11 cellular contexts compared by ENCODE assay signal in the genomic region with DNA sequence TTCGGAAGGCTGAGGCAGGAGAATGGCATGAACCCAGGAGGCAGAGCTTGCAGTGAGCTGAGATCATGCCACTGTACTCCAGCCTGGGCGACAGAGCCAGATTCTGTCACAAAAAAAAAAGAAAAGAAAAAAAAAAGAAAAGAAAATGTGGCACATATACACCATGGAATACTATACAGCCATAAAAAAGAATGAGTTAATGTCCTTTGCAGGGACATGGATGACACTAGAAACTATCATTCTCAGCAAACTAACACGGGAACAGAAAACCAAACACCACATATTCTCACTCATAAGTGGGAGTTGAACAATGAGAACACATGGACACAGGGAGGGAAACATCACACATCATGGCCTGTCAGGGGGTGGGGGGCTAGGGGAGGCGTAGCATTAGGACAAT. TPM values are rescaled to one million over a fixed set of nuclear protein-coding genes. Genes with fewer than 3 reads are reported as not detected.
"Had no signal": no experiment of that assay in that cellular context is flagged by ENCODE, and none has a peak within 500 bp of the region (broad histone marks: within the 10 kb centered on the region; RNA-seq: fewer than 3 reads in every experiment).

No MANE protein-coding gene starts in this region.

RNA-seq across cellular contexts. Expression of a gene that starts 20.0 kb away (rescaled TPM):
- total RNA-seq: Right ventricle myocardium inferior, RPMI7951, SK-MEL-5 had no signal

RNA-seq across cellular contexts. Expression of a gene that starts 39.0 kb away (rescaled TPM):
- total RNA-seq: OCI-LY7, PC-3, PC-9, Right ventricle myocardium inferior, Right ventricle myocardium superior, RPMI7951, SJCRH30, SJSA1, SK-MEL-5 had no signal
- polyA plus RNA-seq: SK-N-SH had no signal

RNA-seq across cellular contexts. Expression of a gene that starts 43.2 kb away (rescaled TPM):
- total RNA-seq: OCI-LY7, PC-3, PC-9, Peyer's patch, Right ventricle myocardium inferior, Right ventricle myocardium superior, RPMI7951, SJCRH30, SJSA1, SK-MEL-5 had no signal
- polyA plus RNA-seq: SK-N-SH had no signal
